Comparison of ENCODE assay signal across 28 cellular contexts in genomic region chr3:70621451-70621850, GRCh38.
"Had no signal": no experiment of that assay in that cellular context is flagged by ENCODE, and none has a peak within 500 bp of the region (broad histone marks: within the 10 kb centered on the region; RNA-seq: fewer than 3 reads in every experiment).

No MANE protein-coding gene starts in this region.

- H3K27me3 ChIP-seq: MG63 had no signal

- H3K4me2 ChIP-seq: KMS-11 had no signal

- H3K36me3 ChIP-seq: MG63 had no signal

- H3K9me3 Mint-ChIP-seq: activated B cell treated with CpG ODN at 0.5 μM for 24 hours; activated naive CD4-positive, alpha-beta T cell treated with anti-CD3 and anti-CD28 coated beads, Interleukin-2, amount 50 U/mL, for 24 hours; T-cell had no signal

- H3K9ac ChIP-seq: KMS-11 had no signal

- H3K27ac ChIP-seq: KMS-11, SK-N-MC had no signal

- H3K9me3 ChIP-seq: MG63 had no signal

- H3K27ac Mint-ChIP-seq: activated B cell treated with CpG ODN at 0.5 μM for 24 hours; activated naive CD4-positive, alpha-beta T cell treated with anti-CD3 and anti-CD28 coated beads, Interleukin-2, amount 50 U/mL, for 24 hours; T-cell had no signal

- ATAC-seq: Panc1, Right ventricle myocardium inferior, T-cell had no signal

- H3K36me3 Mint-ChIP-seq: activated naive CD4-positive, alpha-beta T cell treated with anti-CD3 and anti-CD28 coated beads, Interleukin-2, amount 50 U/mL, for 24 hours; T-cell had no signal

- DNase-seq: activated B cell treated with CpG ODN at 0.5 μM for 24 hours; activated CD4-positive, alpha-beta T cell treated with anti-CD3 and anti-CD28 coated beads for 48 hours; activated CD4-positive, alpha-beta T cell treated with anti-CD3 and anti-CD28 coated beads, Interleukin-2, amount 50 U/mL, for 4 hours; activated CD8-positive, alpha-beta memory T cell treated with anti-CD3 and anti-CD28 coated beads for 24 hours; activated T-cell treated with anti-CD3 and anti-CD28 coated beads, Interleukin-2, amount 50 U/mL, for 48 hours; anterior cingulate cortex; cerebellar nuclear complex; MG63; MV-4-11; NCI-H1092 treated with DMSO at 0.1 percent for 48 hours; NCI-H1417 treated with DMSO at 0.1 percent for 48 hours; NCI-H1694; NCI-H2029; NCI-H2107; NCI-H2171 treated with DMSO at 0.1 percent for 48 hours; NCI-H226; NCI-H526; NK-92 treated with Interleukin-12 subunit alpha and Interleukin-12 subunit beta, amount 100 ng/mL, for 24 hours; OCI-M1; RPMI8226; T-cell; T-helper 2 cell; T1000 had no signal

- H3K4me1 Mint-ChIP-seq: activated B cell treated with CpG ODN at 0.5 μM for 24 hours; activated naive CD4-positive, alpha-beta T cell treated with anti-CD3 and anti-CD28 coated beads, Interleukin-2, amount 50 U/mL, for 24 hours; T-cell had no signal

- H3K4me3 Mint-ChIP-seq: activated B cell treated with CpG ODN at 0.5 μM for 24 hours; activated naive CD4-positive, alpha-beta T cell treated with anti-CD3 and anti-CD28 coated beads, Interleukin-2, amount 50 U/mL, for 24 hours; T-cell had no signal

- H3K4me3 ChIP-seq: MG63, SK-N-MC had no signal
